Comparison of ENCODE assay signal across 1 cellular context in genomic region chr6:147542436-147542835, GRCh38.
TF ChIP-seq lines count a peak whose summit lies in the region.
"Not testable (repeated sequence)": the region's sequence is repeated elsewhere in the genome, so short reads cannot be mapped to it uniquely, and the experiment has no call there.

No MANE protein-coding gene starts in this region.

TF ChIP-seq in K562, 482 proteins besides CTCF, POLR2A, EP300 and RAD21 (continued from another document and continues in another):
- TF ChIP-seq CHAMP1 (IDR thresholded peaks at IDR 0.05) (0 out of 2 replicates have a peak, but pooled peaks have one; percentile 40), CC2D1A (IDR thresholded peaks at IDR 0.05) (0 out of 2 replicates have a peak, but pooled peaks have one; percentile 24), TFAP4 (CRISPR knock-in tag; IDR thresholded peaks at IDR 0.05; ENCODE audit: borderline replicate concordance) (peak; percentile 53; the same call in 1 of the 2 replicates), TAF9B (IDR thresholded peaks at IDR 0.05; ENCODE audit: partially characterized antibody) (peak; percentile 79), TRIM24 (IDR thresholded peaks at IDR 0.05) (peak in 1 of 2 experiments; percentile 15; a peak in 1 of 4 replicates), MAFK (IDR thresholded peaks at IDR 0.05; ENCODE audit: low read length) (peak; percentile 43; the same call in 1 of the 2 replicates), POLR2H (tag; IDR thresholded peaks at IDR 0.05; ENCODE audit: low read depth) (0 out of 2 replicates have a peak, but pooled peaks have one; percentile 20), DPF2 (IDR thresholded peaks at IDR 0.05) (peak; percentile 87), DACH1 (IDR thresholded peaks at IDR 0.05; ENCODE audit: partially characterized antibody) (peak; percentile 79), DMBX1 (CRISPR knock-in tag; IDR thresholded peaks at IDR 0.05; ENCODE audit: borderline replicate concordance) (0 out of 2 replicates have a peak, but pooled peaks have one; percentile 35), SMAD4 (CRISPR knock-in tag; conservative IDR thresholded peaks at IDR 0.05) (0 out of 2 replicates have a peak, but pooled peaks have one; percentile 47), MAFG (tag; conservative IDR thresholded peaks at IDR 0.05) (peak; percentile 90), ETV5 (CRISPR knock-in tag; IDR thresholded peaks at IDR 0.05; ENCODE audit: low read depth) (peak; percentile 36; the same call in 1 of the 2 replicates), GATAD2B (IDR thresholded peaks at IDR 0.05; ENCODE audit: borderline replicate concordance) (peak; percentile 80; the same call in 1 of the 2 replicates), MEIS2 (IDR thresholded peaks at IDR 0.05; ENCODE audit: partially characterized antibody) (peak; percentile 72), SMARCA4 (IDR thresholded peaks at IDR 0.05) (peak; percentile 61), ZNF316 (IDR thresholded peaks at IDR 0.05) (peak; percentile 97), FOSL1 (tag; conservative IDR thresholded peaks at IDR 0.05) (peak; percentile 64; the same call in 1 of the 2 replicates), PBX2 (tag; conservative IDR thresholded peaks at IDR 0.05; ENCODE audit: low read depth) (peak; percentile 67), ZNF318 (IDR thresholded peaks at IDR 0.05; ENCODE audit: borderline replicate concordance in 1 of 2, low read depth in 1 of 2) (peak in 1 of 2 experiments; percentile 63; a peak in 2 of 4 replicates), MAZ (CRISPR knock-in tag; conservative IDR thresholded peaks at IDR 0.05 in 1 of 2, IDR thresholded peaks at IDR 0.05 in 1 of 2) (peak in 1 of 2 experiments; percentile 40; a peak in 1 of 4 replicates), JUND (IDR thresholded peaks at IDR 0.05; ENCODE audit: borderline replicate concordance, low read depth, low read length) (peak; percentile 52; the same call in 1 of the 2 replicates), JUND (tag; IDR thresholded peaks at IDR 0.05; ENCODE audit: borderline replicate concordance, low read depth, low read length) (0 out of 3 replicates have a peak, but pooled peaks have one; percentile 35), HMBOX1 (IDR thresholded peaks at IDR 0.05) (peak; percentile 41; the same call in 1 of the 2 replicates), RCOR1 (IDR thresholded peaks at IDR 0.05; ENCODE audit: borderline replicate concordance in 1 of 2, low read depth in 2 of 2, low read length in 2 of 2) (peak in 1 of 2 experiments; percentile 31; a peak in 1 of 4 replicates), ARID1B (IDR thresholded peaks at IDR 0.05) (peak; percentile 71), C11orf30 (IDR thresholded peaks at IDR 0.05; ENCODE audit: low read depth) (peak; percentile 96), MAFF (IDR thresholded peaks at IDR 0.05; ENCODE audit: low read length) (peak; percentile 65; the same call in 1 of the 2 replicates), ETV1 (tag; conservative IDR thresholded peaks at IDR 0.05; ENCODE audit: low read depth) (peak; percentile 38; the same call in 1 of the 2 replicates), PKNOX1 (IDR thresholded peaks at IDR 0.05) (peak; percentile 81), NFE2 (IDR thresholded peaks at IDR 0.05; ENCODE audit: low read depth) (peak; percentile 88), ATF7 (IDR thresholded peaks at IDR 0.05) (peak; percentile 92)
- TF ChIP-seq PBX2 (CRISPR knock-in tag; IDR thresholded peaks at IDR 0.05; ENCODE audit: low read depth): not testable (repeated sequence)
